ENCODE assay signal across 16 cellular contexts in the genomic region with DNA sequence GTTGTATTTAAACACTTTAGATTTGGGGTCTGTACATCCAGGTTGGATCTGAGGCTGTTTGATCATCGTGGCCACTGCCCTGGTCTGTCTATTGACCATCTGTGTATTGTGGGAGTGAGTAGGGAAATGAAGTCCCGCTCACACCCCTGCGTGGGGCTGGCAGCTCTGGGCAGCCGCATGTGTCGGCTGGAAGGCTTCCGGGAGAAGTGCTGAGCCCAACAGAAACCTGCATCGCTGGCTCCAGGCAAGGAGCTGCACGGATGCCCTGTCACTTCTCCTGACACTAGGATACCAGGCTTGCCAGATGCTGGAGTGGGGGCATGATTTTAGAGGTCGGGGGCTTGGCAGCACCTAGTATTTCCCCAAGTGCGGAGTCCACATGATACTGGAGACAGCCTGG.
DNase-seq lines count a peak whose midpoint lies in the region; ATAC-seq and TF ChIP-seq lines count a peak whose summit lies in the region.
"Had no signal": no experiment of that assay in that cellular context is flagged by ENCODE, and none has a peak within 500 bp of the region (broad histone marks: within the 10 kb centered on the region; RNA-seq: fewer than 3 reads in every experiment).

No MANE protein-coding gene starts in this region.

- no peak overlapping the region for H3K4me2 ChIP-seq in IMR-90 (ENCODE audit: low read depth, low read length)
- H3K4me2 ChIP-seq in SK-N-SH = no peak overlapping the region
- H3K4me2 ChIP-seq: BLaER1 treated with 17β-estradiol and CSF1 and Interleukin-3, amounts not matched to agents 10 nM and 100 nM had no signal

- DNase-seq in BE2C = peak; percentile 27
- no peak for DNase-seq in IMR-90
- peak; percentile 75 for DNase-seq in SK-N-SH
- peak in 7 of 10 donors; percentile 30 to 89 (median 37) for DNase-seq in posterior cingulate gyrus
- no peak for DNase-seq in right atrium auricular region (ENCODE audit: low spot score)
- no peak for DNase-seq in NAMALWA (ENCODE audit: low spot score)
- DNase-seq: 8988T; Calu3; CD8-positive, alpha-beta T cell; DMS79 treated with DMSO at 0.1 percent for 48 hours; HFFc6 had no signal

- no peak overlapping the region for H2BK5ac ChIP-seq in IMR-90 (ENCODE audit: low read depth, low read length, poor library complexity, severe bottlenecking)

- H4K5ac ChIP-seq in IMR-90 (ENCODE audit: low read depth, low read length) = no peak overlapping the region

- no peaks in the 10 kb centered on the region for H3K9me2 ChIP-seq in SK-N-SH

- no TSS peak for BruUV-seq in IMR-90 (replicated peaks; lab: Mats Ljungman, UMichigan)

- H3K4me3 ChIP-seq in BE2C (ENCODE audit: low read depth, low read length) (0 out of 2 replicates have a peak overlapping the region, but pooled peaks have one; percentile 5), IMR-90 (ENCODE audit: insufficient read depth, low read depth, low read length) (no peak overlapping the region), SK-N-SH (ENCODE audit: low read depth in 2 of 2, low read length in 1 of 2) (no peak overlapping the region), right atrium auricular region (no peak overlapping the region)
- H3K4me3 ChIP-seq: BLaER1 treated with 17β-estradiol and CSF1 and Interleukin-3, amounts not matched to agents 10 nM and 100 nM; GM12878; GM23248 had no signal

- H3K56ac ChIP-seq in IMR-90 (ENCODE audit: extremely low read depth, insufficient read depth, low read length) = no peak overlapping the region

- no peak overlapping the region for H3K18ac ChIP-seq in IMR-90 (ENCODE audit: low read depth, low read length)

- no peaks in the 10 kb centered on the region for H3K79me1 ChIP-seq in IMR-90 (ENCODE audit: low read depth in 1 of 2, low read length in 2 of 2)

- no peak overlapping the region for H2BK120ac ChIP-seq in IMR-90 (ENCODE audit: low read depth, low read length)

- ATAC-seq in IMR-90 (ENCODE audit: low read depth) (no peak), GM19023 (IDR thresholded peaks at IDR 0.05; ENCODE audit: unreplicated experiment) (no peak)
- ATAC-seq: CD8-positive, alpha-beta T cell; GM12878 had no signal

- no peak overlapping the region for H2AK5ac ChIP-seq in IMR-90 (ENCODE audit: low read depth, low read length)

- dilution Hi-C loops in IMR-90 (cut with HindIII; ENCODE audit: low sequenced_read_pairs, unreplicated experiment) = no loop called here

- no peak overlapping the region for H3K23ac ChIP-seq in IMR-90 (ENCODE audit: low read depth, low read length)

- WGBS in IMR-90 (ENCODE audit: extremely low coverage in 2 of 2, insufficient read length in 1 of 2), 2 experiments = 18% methylated on average over 6 of the region's 10 CpGs; no CpG with 5 or more reads in 1 of the 2 experiments
- 11% methylated on average over 9 of the region's 10 CpGs for WGBS in SK-N-SH (ENCODE audit: low lambda C conversion rate)

- in situ Hi-C loops in IMR-90 (cut with MboI; ENCODE audit: low sequenced_read_pairs) = no loop called here

- intact Hi-C loops in IMR-90 (cut with micrococcal nuclease) (no loop called here), posterior cingulate gyrus (cut with DNase I) (no loop called here)

- no peaks in the 10 kb centered on the region for H3K27me3 ChIP-seq in BE2C
- H3K27me3 ChIP-seq in IMR-90 (ENCODE audit: control insufficient read depth, insufficient read depth, low read length) = peaks cover 12% of the 10 kb centered on the region
- no peaks in the 10 kb centered on the region; the same call in 1 of the 2 replicates for H3K27me3 ChIP-seq in SK-N-SH (ENCODE audit: insufficient read depth)
- no peaks in the 10 kb centered on the region for H3K27me3 ChIP-seq in right atrium auricular region
- H3K27me3 ChIP-seq: BLaER1 treated with 17β-estradiol and CSF1 and Interleukin-3, amounts not matched to agents 10 nM and 100 nM had no signal

- H3K4ac ChIP-seq in IMR-90 (ENCODE audit: low read depth, low read length) = no peak overlapping the region

- no peak overlapping the region for H4K8ac ChIP-seq in IMR-90 (ENCODE audit: low read depth in 2 of 2, low read length in 2 of 2)

- TF ChIP-seq CTCF in BE2C (IDR thresholded peaks at IDR 0.05; ENCODE audit: low read depth, low read length) (no peak), IMR-90 (conservative IDR thresholded peaks at IDR 0.05; ENCODE audit: low read depth, low read length) (no peak), SK-N-SH (IDR thresholded peaks at IDR 0.05) (no peak), right atrium auricular region (IDR thresholded peaks at IDR 0.05) (no peak)

- H3K4me1 ChIP-seq in BE2C (no peaks in the 10 kb centered on the region; the same call in 1 of the 2 replicates), IMR-90 (ENCODE audit: control insufficient read depth, insufficient read depth, low read length) (no peaks in the 10 kb centered on the region), SK-N-SH (ENCODE audit: control insufficient read depth in 1 of 2, insufficient read depth in 2 of 2, low read depth in 1 of 2, low read length in 1 of 2) (peaks cover 0 to 13% of the 10 kb centered on the region in 2 experiments; a peak in 2 of 4 replicates), right atrium auricular region (no peaks in the 10 kb centered on the region)

- no peak overlapping the region for H3K14ac ChIP-seq in IMR-90 (replicated peaks; ENCODE audit: low read depth, low read length)

- CTCF ChIA-PET in IMR-90 (lab: Yijun Ruan, JAX) = interaction anchor here (0.6 kb wide), 1 partner anchor 1333 kb away, joined by 3 read pairs; no protein-coding TSS in a partner anchor
- CTCF ChIA-PET in SK-N-SH (lab: Yijun Ruan, JAX) = interaction anchor here (0.6 to 5.2 kb wide), 25 partner anchors 8 to 252 kb away, joined by 3 to 50 read pairs (median 5); no protein-coding TSS in a partner anchor

- H3K79me2 ChIP-seq in SK-N-SH (ENCODE audit: insufficient read depth) = no peaks in the 10 kb centered on the region

- peak overlapping the region; percentile 18 for H2AFZ ChIP-seq in IMR-90 (replicated peaks; ENCODE audit: low read length, poor library complexity)
- no peak overlapping the region for H2AFZ ChIP-seq in SK-N-SH (ENCODE audit: low read depth)
- H2AFZ ChIP-seq: GM23248 had no signal

- TF ChIP-seq RAD21 in IMR-90 (IDR thresholded peaks at IDR 0.05; ENCODE audit: low read length) (no peak), SK-N-SH (IDR thresholded peaks at IDR 0.05; ENCODE audit: low read length) (no peak)

- POLR2A ChIA-PET in IMR-90 (lab: Charles Lee; ENCODE audit: unreplicated experiment) = no interaction called here
- POLR2A ChIA-PET in SK-N-SH (lab: Yijun Ruan, JAX) = interaction anchor here (1.6 kb wide), 1 partner anchor 94 kb away, joined by 3 read pairs; no protein-coding TSS in a partner anchor

- no peak for TF ChIP-seq POLR2A in IMR-90 (IDR thresholded peaks at IDR 0.05; ENCODE audit: low read depth, low read length)

- H3K9me1 ChIP-seq in IMR-90 (ENCODE audit: insufficient read depth, low read length) = no peaks in the 10 kb centered on the region

- H2BK20ac ChIP-seq in IMR-90 (ENCODE audit: low read depth, low read length) = no peak overlapping the region

- H3K9me3 ChIP-seq in BE2C = no peaks in the 10 kb centered on the region
- no peaks in the 10 kb centered on the region; the same call in 1 of the 2 replicates for H3K9me3 ChIP-seq in IMR-90 (ENCODE audit: control insufficient read depth, insufficient read depth, low read length)
- H3K9me3 ChIP-seq in SK-N-SH = no peaks in the 10 kb centered on the region
- peaks cover 0 to 9% of the 10 kb centered on the region in 2 donors for H3K9me3 ChIP-seq in right atrium auricular region

- H3K36me3 ChIP-seq in BE2C (no peaks in the 10 kb centered on the region), IMR-90 (ENCODE audit: control insufficient read depth, insufficient read depth, low read length) (no peaks in the 10 kb centered on the region), SK-N-SH (replicated peaks in 1 of 2; ENCODE audit: control insufficient read depth in 1 of 2, insufficient read depth in 2 of 2, low read length in 1 of 2) (no peaks in the 10 kb centered on the region), right atrium auricular region (no peaks in the 10 kb centered on the region)

- no peak overlapping the region for H2BK15ac ChIP-seq in IMR-90 (ENCODE audit: low read depth, low read length)

- H4K91ac ChIP-seq in IMR-90 (ENCODE audit: insufficient read depth, low read depth, low read length) = no peak overlapping the region

- H3K9ac ChIP-seq in IMR-90 (ENCODE audit: low read depth, low read length) (no peak overlapping the region), SK-N-SH (no peak overlapping the region)
- H3K9ac ChIP-seq: BLaER1 treated with 17β-estradiol and CSF1 and Interleukin-3, amounts not matched to agents 10 nM and 100 nM; GM23248 had no signal

- H3F3A ChIP-seq in SK-N-SH (replicated peaks; ENCODE audit: insufficient read depth) = no peaks in the 10 kb centered on the region

- TF ChIP-seq EP300 in SK-N-SH (IDR thresholded peaks at IDR 0.05; ENCODE audit: borderline replicate concordance in 1 of 2, low read depth in 1 of 2, low read length in 1 of 2) = no peak

- H4K20me1 ChIP-seq in IMR-90 (ENCODE audit: insufficient read depth, low read length) (no peaks in the 10 kb centered on the region), SK-N-SH (ENCODE audit: insufficient read depth) (no peaks in the 10 kb centered on the region)
- H4K20me1 ChIP-seq: BLaER1 treated with 17β-estradiol and CSF1 and Interleukin-3, amounts not matched to agents 10 nM and 100 nM had no signal

- peak overlapping the region; percentile 62 for H2AK9ac ChIP-seq in IMR-90 (replicated peaks; ENCODE audit: low read depth, low read length, poor library complexity)

- H3K27ac ChIP-seq in IMR-90 (ENCODE audit: insufficient read depth, low read length) = no peak overlapping the region
- peak overlapping the region in 1 of 2 experiments; percentile 91; a peak in 2 of 4 replicates for H3K27ac ChIP-seq in SK-N-SH (ENCODE audit: low read depth in 2 of 2, low read length in 1 of 2)
- no peak overlapping the region for H3K27ac ChIP-seq in right atrium auricular region
- H3K27ac ChIP-seq: BLaER1 treated with 17β-estradiol and CSF1 and Interleukin-3, amounts not matched to agents 10 nM and 100 nM; GM23248; HL-60 had no signal

TF ChIP-seq in IMR-90, 13 proteins besides CTCF, POLR2A, EP300 and RAD21 (continues in another document):
- TF ChIP-seq FOS (IDR thresholded peaks at IDR 0.05; ENCODE audit: low read depth, low read length) = no peak
- no peak for TF ChIP-seq MXI1 (IDR thresholded peaks at IDR 0.05; ENCODE audit: borderline replicate concordance, low read depth, low read length)
- no peak for TF ChIP-seq NFE2L2 (IDR thresholded peaks at IDR 0.05; ENCODE audit: low read depth, low read length)
- no peak for TF ChIP-seq RCOR1 (IDR thresholded peaks at IDR 0.05; ENCODE audit: insufficient replicate concordance, low read length)
- TF ChIP-seq MAZ (IDR thresholded peaks at IDR 0.05; ENCODE audit: borderline replicate concordance, low read depth, low read length) = no peak

TF ChIP-seq in SK-N-SH, 30 proteins besides CTCF, POLR2A, EP300 and RAD21 (continues in another document):
- TF ChIP-seq MXI1 (IDR thresholded peaks at IDR 0.05; ENCODE audit: low read depth, low read length) = peak; percentile 41; the same call in 1 of the 2 replicates

Comparison
In these comparisons a context has a peak if more than half of its experiments do, and no peak if none do; other contexts are left out.
1. DNase-seq: peak in BE2C (single experiment), SK-N-SH (single experiment) and posterior cingulate gyrus (7 of 10); none in IMR-90 (single experiment), right atrium auricular region (single experiment) and NAMALWA (single experiment).